In genomic region chr5:181109489-181110013, GRCh38 we compare ENCODE assay signal across 23 cellular contexts. TPM values are rescaled to one million over a fixed set of nuclear protein-coding genes. Genes with fewer than 3 reads are reported as not detected.
A peak's percentile ranks its signal among the peaks of the same experiment; 100 is the strongest.
DNase-seq lines count a peak whose midpoint lies in the region; ATAC-seq, FAIRE-seq and TF ChIP-seq lines count a peak whose summit lies in the region.
"Had no signal": no experiment of that assay in that cellular context is flagged by ENCODE, and none has a peak within 500 bp of the region (broad histone marks: within the 10 kb centered on the region; RNA-seq: fewer than 3 reads in every experiment).

No MANE protein-coding gene starts in this region.

- H3T11ph ChIP-seq in H9 (ENCODE audit: low read length): no peak overlapping the region

- TF ChIP-seq RAD21 in H1 (IDR thresholded peaks at IDR 0.05 in 1 of 2, conservative IDR thresholded peaks at IDR 0.05 in 1 of 2; ENCODE audit: low read depth in 2 of 2, low read length in 2 of 2): no peak

- H2AFZ ChIP-seq in H9 (ENCODE audit: low read length) (no peak overlapping the region), H1 (ENCODE audit: low read length) (no peak overlapping the region)

- POLR2A ChIA-PET in H1 (lab: Charles Lee; ENCODE audit: partially characterized antibody): no interaction called here
- POLR2A ChIA-PET in HEK293T (lab: Yijun Ruan, JAX): no interaction called here

- peak overlapping the region in 1 of 2 experiments; percentile 58; a peak in 2 of 5 replicates for H3K4me3 Mint-ChIP-seq in H9
- H3K4me3 Mint-ChIP-seq: CD8-positive, alpha-beta memory T cell had no signal

- H2BK5ac ChIP-seq in H9 (ENCODE audit: insufficient read length, low read length) (no peak overlapping the region), H1 (ENCODE audit: low read depth, low read length) (0 out of 2 replicates have a peak overlapping the region, but pooled peaks have one; percentile 46)

- H4K20me1 ChIP-seq in H9 (ENCODE audit: control insufficient read depth, insufficient read depth, insufficient read length): no peaks in the 10 kb centered on the region
- no peaks in the 10 kb centered on the region for H4K20me1 ChIP-seq in H1 (replicated peaks in 1 of 2; ENCODE audit: control insufficient read depth in 1 of 2, insufficient read depth in 2 of 2, low read length in 2 of 2)
- H4K20me1 ChIP-seq: BLaER1 treated with 17β-estradiol and CSF1 and Interleukin-3, amounts not matched to agents 10 nM and 100 nM had no signal

- H3K9me3 ChIP-seq in H9 (ENCODE audit: control insufficient read depth, low read depth, low read length): no peaks in the 10 kb centered on the region
- peaks cover 0 to 5% of the 10 kb centered on the region in 2 experiments; a peak in 1 of 4 replicates for H3K9me3 ChIP-seq in H1 (ENCODE audit: insufficient read depth in 2 of 2, low read depth in 1 of 2, low read length in 1 of 2)
- H3K9me3 ChIP-seq: SK-N-SH had no signal

- H3K27me3 Mint-ChIP-seq in H9 (ENCODE audit: low read depth): peaks cover 77% of the 10 kb centered on the region

- no peak overlapping the region for H3K4me2 ChIP-seq in H9 (ENCODE audit: insufficient read depth, insufficient read length, low read length)
- peak overlapping the region in 1 of 2 experiments; percentile 55; a peak in 2 of 4 replicates for H3K4me2 ChIP-seq in H1 (ENCODE audit: insufficient read depth in 1 of 2, low read depth in 2 of 2, low read length in 2 of 2)
- H3K4me2 ChIP-seq: BLaER1 treated with 17β-estradiol and CSF1 and Interleukin-3, amounts not matched to agents 10 nM and 100 nM; SK-N-SH had no signal

- TF ChIP-seq EP300 in H1 (IDR thresholded peaks at IDR 0.05; ENCODE audit: borderline replicate concordance in 1 of 2, low read depth in 2 of 2, low read length in 2 of 2): no peak

- H3K23ac ChIP-seq in H9 (ENCODE audit: insufficient read length, low read depth, low read length): no peak overlapping the region
- H3K23ac ChIP-seq in H1 (ENCODE audit: insufficient read length): no peak overlapping the region

- H3K9me3 Mint-ChIP-seq in H9: peaks cover 8% of the 10 kb centered on the region in 2 experiments; a peak in 4 of 5 replicates

- H3K27ac ChIP-seq in H9 (ENCODE audit: insufficient read length, low read depth, low read length) (no peak overlapping the region), H1 (ENCODE audit: low read depth, low read length) (no peak overlapping the region)
- H3K27ac ChIP-seq: BLaER1 treated with 17β-estradiol and CSF1 and Interleukin-3, amounts not matched to agents 10 nM and 100 nM had no signal

- peaks cover 3% of the 10 kb centered on the region; the same call in 1 of the 2 replicates for H3K27me3 ChIP-seq in H9 (ENCODE audit: insufficient read depth, low read length)
- peaks cover 10 to 22% (median 14%) of the 10 kb centered on the region in 4 experiments for H3K27me3 ChIP-seq in H1 (replicated peaks in 1 of 4; ENCODE audit: control insufficient read depth in 3 of 4, extremely low read depth in 1 of 4, insufficient read depth in 3 of 4, low read length in 3 of 4)

- H3K14ac ChIP-seq in H9 (ENCODE audit: insufficient read depth, low read length) (no peak overlapping the region; the same call in 1 of the 2 replicates), H1 (ENCODE audit: insufficient read length) (no peak overlapping the region)

- H2BK120ac ChIP-seq in H9 (ENCODE audit: low read depth, low read length, poor library complexity, severe bottlenecking) (no peak overlapping the region), H1 (replicated peaks; ENCODE audit: low read depth, low read length) (no peak overlapping the region)

- H3K36me3 ChIP-seq in H1 (ENCODE audit: control insufficient read depth in 2 of 4, insufficient read depth in 4 of 4, low read length in 3 of 4): no peaks in the 10 kb centered on the region
- H3K36me3 ChIP-seq: BLaER1 treated with 17β-estradiol and CSF1 and Interleukin-3, amounts not matched to agents 10 nM and 100 nM had no signal

- no peak overlapping the region for H3K4me3 ChIP-seq in H1 (ENCODE audit: extremely low read depth in 1 of 4, insufficient read depth in 2 of 4, low read depth in 3 of 4, low read length in 4 of 4)
- H3K4me3 ChIP-seq: BLaER1 treated with 17β-estradiol and CSF1 and Interleukin-3, amounts not matched to agents 10 nM and 100 nM; GM12878 had no signal

- H2BK15ac ChIP-seq in H9 (ENCODE audit: low read depth, low read length) (no peak overlapping the region), H1 (ENCODE audit: low read length) (0 out of 2 replicates have a peak overlapping the region, but pooled peaks have one; percentile 36)

- no peak overlapping the region for H4K8ac ChIP-seq in H9 (replicated peaks; ENCODE audit: insufficient read length, low read depth, low read length)
- H4K8ac ChIP-seq in H1 (ENCODE audit: extremely low read depth, insufficient read depth, low read length): no peak overlapping the region

- H2AK5ac ChIP-seq in H9 (ENCODE audit: insufficient read length, low read length): no peak overlapping the region
- H2AK5ac ChIP-seq in H1 (ENCODE audit: low read depth, low read length): no peak overlapping the region; the same call in 1 of the 2 replicates

- H4K91ac ChIP-seq in H9 (ENCODE audit: insufficient read length, low read depth, low read length): no peak overlapping the region
- H4K91ac ChIP-seq in H1 (replicated peaks; ENCODE audit: insufficient read length, low read length): no peak overlapping the region

- H3K23me2 ChIP-seq in H9 (ENCODE audit: insufficient read length, low read depth, low read length, poor library complexity, severe bottlenecking) (peaks cover 1% of the 10 kb centered on the region), H1 (ENCODE audit: low read depth, low read length) (no peaks in the 10 kb centered on the region)

- no CpG with 5 or more reads among the region's 11 CpGs for WGBS in H9 (ENCODE audit: extremely low coverage, insufficient read length, low lambda C conversion rate)
- WGBS in H1 (ENCODE audit: extremely low coverage in 1 of 2, insufficient coverage in 1 of 2, insufficient read length in 1 of 2, insufficient replicate concordance in 2 of 2, low coverage in 1 of 2, low lambda C conversion rate in 2 of 2, missing lambda C conversion rate in 1 of 2), 2 experiments: 62% methylated on average over 8 of the region's 11 CpGs; no CpG with 5 or more reads in 1 of the 2 experiments

- H3K4me1 Mint-ChIP-seq in H9: peaks cover 28 to 29% of the 10 kb centered on the region in 2 experiments

- H3K79me1 ChIP-seq in H9 (ENCODE audit: insufficient read depth, low read depth, low read length, poor library complexity, severe bottlenecking): no peaks in the 10 kb centered on the region
- no peaks in the 10 kb centered on the region for H3K79me1 ChIP-seq in H1 (ENCODE audit: low read depth, low read length)

- H3K4ac ChIP-seq in H9 (ENCODE audit: low read depth, low read length) (no peak overlapping the region), H1 (replicated peaks; ENCODE audit: insufficient read length, low read depth, low read length) (no peak overlapping the region)

- no peak overlapping the region for H4K5ac ChIP-seq in H9 (ENCODE audit: insufficient read length, low read depth, low read length)
- H4K5ac ChIP-seq in H1 (ENCODE audit: insufficient read length, low read depth, low read length): no peak overlapping the region

- FAIRE-seq in H1 (lab: Jason Lieb, UNC): no peak
- FAIRE-seq: GM12878, H54, RCC 7860 had no signal

- TF ChIP-seq CTCF in H9 (conservative IDR thresholded peaks at IDR 0.05): no peak
- TF ChIP-seq CTCF in H1 (IDR thresholded peaks at IDR 0.05; ENCODE audit: control extremely low read depth in 1 of 3, insufficient read depth in 1 of 3, low read depth in 1 of 3, low read length in 3 of 3): no peak

- H3K27ac Mint-ChIP-seq in H9: peak overlapping the region in 1 of 3 experiments; percentile 27; a peak in 1 of 7 replicates

- CTCF ChIA-PET in H1 (lab: Charles Lee; ENCODE audit: partially characterized antibody): interaction anchor here (0.7 to 3.4 kb wide), 3 partner anchors 13 to 324 kb away, joined by 3 to 9 read pairs (median 7); no protein-coding TSS in a partner anchor
- CTCF ChIA-PET in HEK293T (lab: Yijun Ruan, JAX): no interaction called here

- no peak for ATAC-seq in GM18858 (IDR thresholded peaks at IDR 0.05; ENCODE audit: unreplicated experiment)
- ATAC-seq: GM12878 had no signal

- peaks cover 3% of the 10 kb centered on the region; the same call in 1 of the 2 replicates for H3K4me1 ChIP-seq in H9 (ENCODE audit: insufficient read depth, low read length)
- H3K4me1 ChIP-seq in H1 (replicated peaks in 1 of 4; ENCODE audit: control insufficient read depth in 3 of 4, insufficient read depth in 4 of 4, low read length in 3 of 4): peaks cover 0 to 12% (median 6%) of the 10 kb centered on the region in 4 experiments; a peak in 6 of 7 replicates

- H3K56ac ChIP-seq in H9 (ENCODE audit: insufficient read length, low read depth, low read length): no peak overlapping the region
- H3K56ac ChIP-seq in H1 (replicated peaks; ENCODE audit: insufficient read length, low read depth, low read length): no peak overlapping the region

- H2BK20ac ChIP-seq in H9 (ENCODE audit: low read depth, low read length, poor library complexity, severe bottlenecking): no peak overlapping the region
- no peak overlapping the region for H2BK20ac ChIP-seq in H1 (ENCODE audit: low read length)

- peak; percentile 3 for DNase-seq in AG20443 (ENCODE audit: low spot score)
- peak; percentile 90 for DNase-seq in H9
- peak in 1 of 2 experiments; percentile 67 for DNase-seq in H1 (ENCODE audit: low read depth in 1 of 2, low spot score in 2 of 2)
- DNase-seq in mesenteric fat pad (ENCODE audit: low spot score): peak; percentile 35
- no peak for DNase-seq in stimulated activated CD4-positive, alpha-beta T cell treated with anti-CD3 and anti-CD28 coated beads, Interleukin-4, amount 100 ng/mL, for 1 hour
- no peak for DNase-seq in activated CD4-positive, CD25-positive, alpha-beta regulatory T cell (lab: John Stamatoyannopoulos, UW)
- DNase-seq in HEK293T (ENCODE audit: extremely low spot score): no peak
- DNase-seq: CD8-positive, alpha-beta memory T cell; DMS53; EL; NCI-H1105; NCI-H1694; NCI-H510A treated with DMSO at 0.1 percent for 48 hours; NCI-H774; SHP77; SK-N-SH had no signal

- H3K18ac ChIP-seq in H9 (ENCODE audit: insufficient read length, low read depth, low read length) (no peak overlapping the region), H1 (ENCODE audit: extremely low read depth, low read length) (no peak overlapping the region; the same call in 1 of the 2 replicates)

- TF ChIP-seq POLR2A in H1 (IDR thresholded peaks at IDR 0.05; ENCODE audit: control extremely low read depth in 1 of 2, low read depth in 2 of 2, low read length in 2 of 2): no peak

- no peaks in the 10 kb centered on the region for H3K79me2 ChIP-seq in H9 (ENCODE audit: insufficient read depth, low read length)
- H3K79me2 ChIP-seq in H1 (ENCODE audit: control insufficient read depth in 1 of 2, insufficient read depth in 2 of 2, low read length in 2 of 2): no peaks in the 10 kb centered on the region

- no peak overlapping the region for H3K9ac ChIP-seq in H9 (ENCODE audit: extremely low read depth, insufficient read length, low read length)
- H3K9ac ChIP-seq in H1 (replicated peaks in 1 of 4; ENCODE audit: extremely low read depth in 1 of 4, low read depth in 3 of 4, low read length in 3 of 4): no peak overlapping the region
- H3K9ac ChIP-seq: BLaER1 treated with 17β-estradiol and CSF1 and Interleukin-3, amounts not matched to agents 10 nM and 100 nM; SK-N-SH had no signal

- H3K36me3 Mint-ChIP-seq in H9 (ENCODE audit: insufficient read depth in 1 of 3, low read depth in 3 of 3): peaks cover 0 to 8% (median 2%) of the 10 kb centered on the region in 3 experiments; a peak in 4 of 7 replicates

- H2BK12ac ChIP-seq in H9 (ENCODE audit: insufficient read length, low read depth, low read length) (no peak overlapping the region), H1 (ENCODE audit: low read depth, low read length) (no peak overlapping the region; the same call in 1 of the 2 replicates)

RNA-seq across cellular contexts. Expression of gene OR2V1, which starts 21.4 kb away (rescaled TPM):
- total RNA-seq in H9 (2021): not detected in 2 replicates
- total RNA-seq in H1 (2021; fragmentation: NEBNext Ultra II Directional; extraction: Animal tissue kit (Norgen Biotek cat#: 25700)): not detected in 2 replicates
- polyA plus RNA-seq in H1 (2011; rRNA removed): not detected in 2 replicates
- polyA plus RNA-seq in H1 (2011; cell fraction: cytosol; rRNA removed): not detected
- polyA plus RNA-seq in H1 (2011; cell fraction: nucleus; rRNA removed): not detected
- not detected in 4 replicates for polyA plus RNA-seq in H1 (2012, experiment 1 of 2)
- not detected for polyA plus RNA-seq in H1 (2012, experiment 2 of 2)
- not detected for polyA plus RNA-seq in H1 (2013, experiment 1 of 2)
- polyA plus RNA-seq in H1 (2013, experiment 2 of 2): not detected
- polyA minus RNA-seq in H1 (2011; rRNA and poly(A)+ RNA removed): not detected in 2 replicates
- polyA minus RNA-seq in H1 (2011; cell fraction: cytosol; rRNA and poly(A)+ RNA removed): not detected
- not detected for polyA minus RNA-seq in H1 (2011; cell fraction: nucleus; rRNA and poly(A)+ RNA removed)
- total RNA-seq in mesenteric fat pad: not detected
- total RNA-seq: A673; CD8-positive, alpha-beta memory T cell; GM12878; OCI-LY7 had no signal
- polyA plus RNA-seq: CD8-positive, alpha-beta memory T cell; SK-N-SH had no signal

RNA-seq across cellular contexts. Expression of gene OR2V2, which starts 37.8 kb away (rescaled TPM):
- total RNA-seq in H9 (2021) (not detected in 2 replicates), mesenteric fat pad (not detected)
- not detected in 2 replicates for total RNA-seq in H1 (2021; fragmentation: NEBNext Ultra II Directional; extraction: Animal tissue kit (Norgen Biotek cat#: 25700))
- not detected in 2 replicates for polyA plus RNA-seq in H1 (2011; rRNA removed)
- polyA plus RNA-seq in H1 (2011; cell fraction: cytosol; rRNA removed): not detected
- not detected for polyA plus RNA-seq in H1 (2011; cell fraction: nucleus; rRNA removed)
- not detected in 4 replicates for polyA plus RNA-seq in H1 (2012, experiment 1 of 2)
- polyA plus RNA-seq in H1 (2012, experiment 2 of 2): not detected
- polyA plus RNA-seq in H1 (2013, experiment 1 of 2): not detected
- not detected for polyA plus RNA-seq in H1 (2013, experiment 2 of 2)
- polyA minus RNA-seq in H1 (2011; rRNA and poly(A)+ RNA removed): not detected in 2 replicates
- not detected for polyA minus RNA-seq in H1 (2011; cell fraction: cytosol; rRNA and poly(A)+ RNA removed)
- not detected for polyA minus RNA-seq in H1 (2011; cell fraction: nucleus; rRNA and poly(A)+ RNA removed)
- total RNA-seq: A673; CD8-positive, alpha-beta memory T cell; GM12878 had no signal
- polyA plus RNA-seq: CD8-positive, alpha-beta memory T cell; SK-N-SH had no signal

Comparison
In these comparisons a context has a peak if more than half of its experiments do, and no peak if none do; other contexts are left out.
1. DNase-seq: peak in AG20443 (single experiment), H9 (single experiment) and mesenteric fat pad (single experiment); none in stimulated activated CD4-positive, alpha-beta T cell treated with anti-CD3 and anti-CD28 coated beads, Interleukin-4, amount 100 ng/mL, for 1 hour (single experiment), activated CD4-positive, CD25-positive, alpha-beta regulatory T cell (0 of 4) and HEK293T (single experiment).